In genomic region chr13:113898391-113898790, GRCh38 we compare ENCODE assay signal across 13 cellular contexts.
"Had no signal": no experiment of that assay in that cellular context is flagged by ENCODE, and none has a peak within 500 bp of the region (broad histone marks: within the 10 kb centered on the region; RNA-seq: fewer than 3 reads in every experiment).

No MANE protein-coding gene starts in this region.

- H3K36me3 ChIP-seq: ascending aorta, ovary, right lobe of liver had no signal

- H3K4me1 ChIP-seq: right lobe of liver, testis had no signal

- H3K27ac Mint-ChIP-seq: stimulated activated naive CD8-positive, alpha-beta T cell treated with anti-CD3 and anti-CD28 coated beads, Interleukin-15, amount 100 ng/mL, for 72 hours had no signal

- H3K4me1 Mint-ChIP-seq: stimulated activated naive CD8-positive, alpha-beta T cell treated with anti-CD3 and anti-CD28 coated beads, Interleukin-15, amount 100 ng/mL, for 72 hours had no signal

- H3K9me3 Mint-ChIP-seq: stimulated activated naive CD8-positive, alpha-beta T cell treated with anti-CD3 and anti-CD28 coated beads, Interleukin-15, amount 100 ng/mL, for 72 hours had no signal

- H3K4me3 ChIP-seq: ascending aorta, ovary, right lobe of liver, testis had no signal

- H3K27ac ChIP-seq: ovary, right lobe of liver, testis had no signal

- H3K4me3 Mint-ChIP-seq: stimulated activated naive CD8-positive, alpha-beta T cell treated with anti-CD3 and anti-CD28 coated beads, Interleukin-15, amount 100 ng/mL, for 72 hours had no signal

- H3K27me3 ChIP-seq: ascending aorta, ovary, right lobe of liver, testis had no signal

- DNase-seq: activated CD4-positive, alpha-beta T cell treated with anti-CD3 and anti-CD28 coated beads, Interleukin-2, amount 50 U/mL, for 4 hours; activated CD4-positive, CD25-positive, alpha-beta regulatory T cell treated with anti-CD3 and anti-CD28 coated beads, Interleukin-2, amount 50 U/mL, for 72 hours; activated CD8-positive, alpha-beta memory T cell treated with anti-CD3 and anti-CD28 coated beads, Interleukin-2, amount 50 U/mL, for 48 hours; activated naive CD4-positive, alpha-beta T cell treated with Interleukin-2 at 50 U/mL for 16 hours; foreskin fibroblast; glutamatergic neuron; right lobe of liver; stimulated activated CD4-positive, alpha-beta T cell treated with anti-CD3 and anti-CD28 coated beads, Interleukin-1b, Interleukin-23, amount 100 ng/mL, for 48 hours; stimulated activated naive CD8-positive, alpha-beta T cell treated with anti-CD3 and anti-CD28 coated beads, Interleukin-15, amount 100 ng/mL, for 72 hours; testis had no signal

- ATAC-seq: esophagus mucosa; right lobe of liver; stimulated activated naive CD8-positive, alpha-beta T cell treated with anti-CD3 and anti-CD28 coated beads, Interleukin-15, amount 100 ng/mL, for 72 hours had no signal

- H3K9me3 ChIP-seq: ascending aorta, ovary, right lobe of liver, testis had no signal
